Comparison of ENCODE assay signal across 12 cellular contexts in the genomic region with DNA sequence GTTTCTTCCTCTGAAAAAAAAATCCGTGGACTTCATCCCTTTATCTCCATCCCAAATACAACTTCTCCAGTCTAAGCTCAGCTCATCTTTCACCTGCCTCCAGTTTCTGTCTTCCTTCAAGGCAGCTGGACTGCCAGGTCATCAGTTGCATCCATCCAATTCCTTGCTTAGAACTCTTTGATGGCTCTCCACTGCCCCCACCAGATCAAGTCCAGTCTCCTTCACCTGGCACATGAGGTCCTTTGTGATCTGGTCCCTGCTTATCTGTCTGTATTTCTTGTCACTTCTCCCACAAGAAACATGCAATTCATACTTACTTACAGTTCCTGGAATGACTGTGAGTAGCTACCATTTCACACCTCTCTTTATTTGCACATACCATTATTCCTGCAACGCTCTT. TPM values are rescaled to one million over a fixed set of nuclear protein-coding genes. Genes with fewer than 3 reads are reported as not detected.
A peak's percentile ranks its signal among the peaks of the same experiment; 100 is the strongest.
DNase-seq lines count a peak whose midpoint lies in the region; ATAC-seq, FAIRE-seq and TF ChIP-seq lines count a peak whose summit lies in the region.
"Had no signal": no experiment of that assay in that cellular context is flagged by ENCODE, and none has a peak within 500 bp of the region (broad histone marks: within the 10 kb centered on the region; RNA-seq: fewer than 3 reads in every experiment).

No MANE protein-coding gene starts in this region.

- H3K4me3 Mint-ChIP-seq in T-helper 17 cell: no peak overlapping the region
- H3K4me3 Mint-ChIP-seq: activated naive CD8-positive, alpha-beta T cell treated with anti-CD3 and anti-CD28 coated beads for 36 hours had no signal

- no peaks in the 10 kb centered on the region for H3K4me1 ChIP-seq in gastroesophageal sphincter

- no peak overlapping the region for H3K4me3 ChIP-seq in gastroesophageal sphincter

- no peaks in the 10 kb centered on the region for H3K27me3 ChIP-seq in gastroesophageal sphincter

- no peaks in the 10 kb centered on the region for H3K9me3 ChIP-seq in T-helper 17 cell (ENCODE audit: control insufficient read depth, low read length, poor library complexity, severe bottlenecking)
- H3K9me3 ChIP-seq in gastroesophageal sphincter: no peaks in the 10 kb centered on the region

- no peak for TF ChIP-seq POLR2A in gastroesophageal sphincter (IDR thresholded peaks at IDR 0.05)

- TF ChIP-seq EP300 in gastroesophageal sphincter (IDR thresholded peaks at IDR 0.05): no peak

- no peaks in the 10 kb centered on the region for H3K36me3 ChIP-seq in gastroesophageal sphincter

- H3K36me3 Mint-ChIP-seq in T-helper 17 cell (ENCODE audit: low read depth): no peaks in the 10 kb centered on the region
- H3K36me3 Mint-ChIP-seq: activated naive CD8-positive, alpha-beta T cell treated with anti-CD3 and anti-CD28 coated beads for 36 hours had no signal

- H3K27ac Mint-ChIP-seq in T-helper 17 cell: peak overlapping the region; percentile 39
- H3K27ac Mint-ChIP-seq: activated naive CD8-positive, alpha-beta T cell treated with anti-CD3 and anti-CD28 coated beads for 36 hours had no signal

- ATAC-seq in T-helper 17 cell: no peak
- ATAC-seq in gastroesophageal sphincter: no peak

- no peak overlapping the region for H3K27ac ChIP-seq in gastroesophageal sphincter

- CTCF ChIA-PET in HEK293T (lab: Yijun Ruan, JAX): interaction anchor here (0.7 to 3.6 kb wide), 6 partner anchors 14 to 672 kb away, joined by 3 to 27 read pairs (median 5); no protein-coding TSS in a partner anchor

- 38 to 55% methylated on average over 1 to 2 of the region's 2 CpGs for WGBS in gastroesophageal sphincter (ENCODE audit: low coverage in 1 of 2), 2 donors

- DNase-seq in D721Med (ENCODE audit: insufficient read length, low spot score) (no peak), HEK293T (ENCODE audit: extremely low spot score) (peak; percentile 18), T-helper 17 cell (no peak), iris pigment epithelial cell (ENCODE audit: low read depth) (peak; percentile 17), putamen (ENCODE audit: low spot score) (no peak), GM19238 (ENCODE audit: insufficient read length, low spot score) (no peak)
- no peak for DNase-seq in effector CD4-positive, alpha-beta T cell
- DNase-seq: activated CD4-positive, alpha-beta T cell treated with anti-CD3 and anti-CD28 coated beads for 4 hours; activated naive CD8-positive, alpha-beta T cell treated with anti-CD3 and anti-CD28 coated beads for 36 hours had no signal

- TF ChIP-seq CTCF in D721Med (IDR thresholded peaks at IDR 0.05; ENCODE audit: insufficient read depth, missing control alignments) (peak; percentile 29), gastroesophageal sphincter (IDR thresholded peaks at IDR 0.05) (peak in 1 of 4 experiments; percentile 10)

- peaks cover 2% of the 10 kb centered on the region for H3K4me1 Mint-ChIP-seq in T-helper 17 cell
- H3K4me1 Mint-ChIP-seq: activated naive CD8-positive, alpha-beta T cell treated with anti-CD3 and anti-CD28 coated beads for 36 hours had no signal

- POLR2A ChIA-PET in HEK293T (lab: Yijun Ruan, JAX): no interaction called here

- no peak for FAIRE-seq in D721Med (lab: Jason Lieb, UNC)

- H3K27me3 Mint-ChIP-seq in T-helper 17 cell: peaks cover 14% of the 10 kb centered on the region

TF ChIP-seq in HEK293T, 16 proteins besides CTCF, POLR2A, EP300 and RAD21:
- TF ChIP-seq HDGF (IDR thresholded peaks at IDR 0.05; ENCODE audit: borderline replicate concordance) (no peak), SUZ12 (IDR thresholded peaks at IDR 0.05) (no peak), FOXK2 (IDR thresholded peaks at IDR 0.05) (no peak), LEF1 (IDR thresholded peaks at IDR 0.05; ENCODE audit: borderline replicate concordance) (no peak), TARDBP (IDR thresholded peaks at IDR 0.05) (no peak), ZNF384 (IDR thresholded peaks at IDR 0.05) (no peak), BHLHE40 (IDR thresholded peaks at IDR 0.05; ENCODE audit: borderline replicate concordance) (no peak), ELF4 (IDR thresholded peaks at IDR 0.05) (no peak)

RNA-seq across cellular contexts. Expression of gene OTUD6A, which starts 33.8 kb away (rescaled TPM):
- total RNA-seq in T-helper 17 cell (not detected), gastroesophageal sphincter (not detected)
- total RNA-seq: activated naive CD8-positive, alpha-beta T cell treated with anti-CD3 and anti-CD28 coated beads for 36 hours; mononuclear cell; RPMI7951 had no signal

RNA-seq across cellular contexts. Expression of gene IGBP1, which starts 37.2 kb away (rescaled TPM):
- total RNA-seq in T-helper 17 cell (10 to 100 TPM; 54.0 to 56.1 TPM), gastroesophageal sphincter (10 to 100 TPM; 46.6 to 74.0 (median 57.0) TPM)

RNA-seq across cellular contexts. Expression of gene AWAT2, which starts 46.3 kb away (rescaled TPM):
- total RNA-seq in T-helper 17 cell (not detected), gastroesophageal sphincter (not detected)
- total RNA-seq: activated naive CD8-positive, alpha-beta T cell treated with anti-CD3 and anti-CD28 coated beads for 36 hours; mononuclear cell; RPMI7951 had no signal

Comparison
In these comparisons a context has a peak if more than half of its experiments do, and no peak if none do; other contexts are left out.
1. DNase-seq: peak in HEK293T (single experiment) and iris pigment epithelial cell (single experiment); none in D721Med (single experiment), T-helper 17 cell (0 of 3), putamen (single experiment), effector CD4-positive, alpha-beta T cell (single experiment) and GM19238 (single experiment).